Comparison of ENCODE assay signal across 40 cellular contexts in genomic region chr6:50708664-50709365, GRCh38. TPM values are rescaled to one million over a fixed set of nuclear protein-coding genes. Genes with fewer than 3 reads are reported as not detected.
"Had no signal": no experiment of that assay in that cellular context is flagged by ENCODE, and none has a peak within 500 bp of the region (broad histone marks: within the 10 kb centered on the region; RNA-seq: fewer than 3 reads in every experiment).

No MANE protein-coding gene starts in this region.

- H3K4me3 ChIP-seq: adrenal gland, body of pancreas, breast epithelium had no signal

- H3K36me3 ChIP-seq: adrenal gland, brain microvascular endothelial cell, breast epithelium had no signal

- H3K4me1 Mint-ChIP-seq: activated CD4-positive, alpha-beta T cell treated with anti-CD3 and anti-CD28 coated beads, Interleukin-2, amount 10 ng/mL, durations not matched to agents 24 days and 14 days; activated naive CD8-positive, alpha-beta T cell treated with anti-CD3 and anti-CD28 coated beads for 36 hours; activated T-helper 17 cell treated with anti-CD3 and anti-CD28 coated beads, Interleukin-2, amount 50 U/mL, for 72 hours had no signal

- H3K4me1 ChIP-seq: adrenal gland, body of pancreas, breast epithelium had no signal

- H3K36me3 Mint-ChIP-seq: activated CD4-positive, alpha-beta memory T cell treated with anti-CD3 and anti-CD28 coated beads for 36 hours; activated naive CD8-positive, alpha-beta T cell treated with anti-CD3 and anti-CD28 coated beads for 36 hours had no signal

- DNase-seq: activated CD4-positive, alpha-beta memory T cell treated with anti-CD3 and anti-CD28 coated beads for 36 hours; activated CD4-positive, alpha-beta T cell treated with anti-CD3 and anti-CD28 coated beads for 4 hours; activated CD4-positive, alpha-beta T cell treated with anti-CD3 and anti-CD28 coated beads, Interleukin-2, amount 10 ng/mL, durations not matched to agents 24 days and 14 days; activated CD4-positive, alpha-beta T cell treated with anti-CD3 and anti-CD28 coated beads, Interleukin-2, amount 50 U/mL, for 1 hour; activated CD4-positive, alpha-beta T cell treated with anti-CD3 and anti-CD28 coated beads, Interleukin-2, amount 50 U/mL, for 4 hours; activated CD4-positive, CD25-positive, alpha-beta regulatory T cell; activated CD8-positive, alpha-beta memory T cell treated with anti-CD3 and anti-CD28 coated beads, Interleukin-2, amount 50 U/mL, for 4 hours; activated CD8-positive, alpha-beta T cell treated with anti-CD3 and anti-CD28 coated beads for 36 hours; activated effector memory CD4-positive, alpha-beta T cell treated with anti-CD3 and anti-CD28 coated beads, Interleukin-2, amount 50 U/mL, for 16 hours; activated gamma-delta T cell treated with Interleukin-2 at 50 U/mL for 16 hours; activated naive CD4-positive, alpha-beta T cell; activated naive CD4-positive, alpha-beta T cell treated with anti-CD3 and anti-CD28 coated beads for 36 hours; activated naive CD4-positive, alpha-beta T cell treated with anti-CD3 and anti-CD28 coated beads, Interleukin-2, amount 50 U/mL, for 16 hours; activated naive CD8-positive, alpha-beta T cell treated with anti-CD3 and anti-CD28 coated beads for 36 hours; activated T-cell treated with anti-CD3 and anti-CD28 coated beads for 4 hours; activated T-cell treated with anti-CD3 and anti-CD28 coated beads, Interleukin-2, amount 50 U/mL, for 1 hour; activated T-cell treated with anti-CD3 and anti-CD28 coated beads, Interleukin-2, amount 50 U/mL, for 4 hours; activated T-cell treated with anti-CD3 and anti-CD28 coated beads, Interleukin-2, amount 50 U/mL, for 72 hours; adrenal gland; amniotic stem cell; aorta; body of pancreas; brain microvascular endothelial cell; central memory CD4-positive, alpha-beta T cell; T-helper 2 cell; T-helper 9 cell had no signal

- H3K9me3 ChIP-seq: adrenal gland, body of pancreas, breast epithelium had no signal

- ATAC-seq: activated CD4-positive, CD25-positive, alpha-beta regulatory T cell treated with anti-CD3 and anti-CD28 coated beads, Interleukin-2, amount 50 U/mL, for 24 hours; activated CD8-positive, alpha-beta T cell treated with anti-CD3 and anti-CD28 coated beads for 36 hours; activated naive CD4-positive, alpha-beta T cell treated with anti-CD3 and anti-CD28 coated beads, Interleukin-2, amount 50 U/mL, for 72 hours; activated T-cell treated with anti-CD3 and anti-CD28 coated beads, Interleukin-2, amount 50 U/mL, for 4 hours; activated T-cell treated with anti-CD3 and anti-CD28 coated beads, Interleukin-2, amount 50 U/mL, for 72 hours; activated T-helper 17 cell treated with anti-CD3 and anti-CD28 coated beads, Interleukin-2, amount 50 U/mL, for 72 hours; body of pancreas had no signal

- H3K9me3 Mint-ChIP-seq: activated CD4-positive, alpha-beta memory T cell treated with anti-CD3 and anti-CD28 coated beads for 36 hours; activated CD8-positive, alpha-beta T cell treated with anti-CD3 and anti-CD28 coated beads for 36 hours; T-helper 1 cell treated with Interleukin-12 subunit alpha and Interleukin-12 subunit beta and Interleukin-4 antibody, amounts not matched to agents 30 μg/mL and 1 μg/mL, for 36 hours; T-helper 2 cell treated with Interferon-gamma antibody and Interleukin-4, amounts not matched to agents 5 μg/mL and 100 μg/mL, for 36 hours had no signal

- H3K27me3 ChIP-seq: body of pancreas had no signal

- FAIRE-seq: astrocyte, colon, TTC549 had no signal

- H3K27ac ChIP-seq: adrenal gland, body of pancreas, brain microvascular endothelial cell, breast epithelium, VCaP had no signal

- H3K27ac Mint-ChIP-seq: activated CD4-positive, alpha-beta memory T cell treated with anti-CD3 and anti-CD28 coated beads for 36 hours; activated CD4-positive, alpha-beta T cell treated with anti-CD3 and anti-CD28 coated beads, Interleukin-2, amount 10 ng/mL, durations not matched to agents 24 days and 14 days; activated CD8-positive, alpha-beta T cell treated with anti-CD3 and anti-CD28 coated beads for 36 hours; activated naive CD4-positive, alpha-beta T cell treated with anti-CD3 and anti-CD28 coated beads for 36 hours; activated naive CD4-positive, alpha-beta T cell treated with anti-CD3 and anti-CD28 coated beads, Interleukin-2, amount 50 U/mL, for 72 hours; activated naive CD8-positive, alpha-beta T cell treated with anti-CD3 and anti-CD28 coated beads for 36 hours; activated T-cell treated with anti-CD3 and anti-CD28 coated beads, Interleukin-2, amount 50 U/mL, for 72 hours; activated T-helper 1 cell treated with anti-CD3 and anti-CD28 coated beads, Interleukin-12 subunit alpha, Interleukin-12 subunit beta, Interleukin-2, Interleukin-4 antibody, amounts not matched to agents 30 ng/mL and 10 ng/mL and 1 ng/mL, durations not matched to agents 14 hours and 24 hours and 36 hours; activated T-helper 17 cell treated with anti-CD3 and anti-CD28 coated beads, Interleukin-2, amount 50 U/mL, for 72 hours; T-helper 1 cell treated with Interleukin-12 subunit alpha and Interleukin-12 subunit beta and Interleukin-4 antibody, amounts not matched to agents 30 μg/mL and 1 μg/mL, for 36 hours; T-helper 2 cell treated with Interferon-gamma antibody and Interleukin-4, amounts not matched to agents 5 μg/mL and 100 μg/mL, for 36 hours had no signal

- H3K4me3 Mint-ChIP-seq: activated CD4-positive, alpha-beta memory T cell treated with anti-CD3 and anti-CD28 coated beads for 36 hours; activated CD4-positive, alpha-beta T cell treated with anti-CD3 and anti-CD28 coated beads, Interleukin-2, amount 10 ng/mL, durations not matched to agents 24 days and 14 days; activated CD8-positive, alpha-beta T cell treated with anti-CD3 and anti-CD28 coated beads for 36 hours; activated naive CD4-positive, alpha-beta T cell treated with anti-CD3 and anti-CD28 coated beads for 36 hours; activated naive CD8-positive, alpha-beta T cell treated with anti-CD3 and anti-CD28 coated beads for 36 hours; activated T-cell treated with anti-CD3 and anti-CD28 coated beads, Interleukin-2, amount 50 U/mL, for 4 hours; activated T-cell treated with anti-CD3 and anti-CD28 coated beads, Interleukin-2, amount 50 U/mL, for 72 hours; activated T-helper 1 cell treated with anti-CD3 and anti-CD28 coated beads, Interleukin-12 subunit alpha, Interleukin-12 subunit beta, Interleukin-2, Interleukin-4 antibody, amounts not matched to agents 30 ng/mL and 10 ng/mL and 1 ng/mL, durations not matched to agents 14 hours and 24 hours and 36 hours; activated T-helper 17 cell treated with anti-CD3 and anti-CD28 coated beads, Interleukin-2, amount 50 U/mL, for 72 hours; T-helper 1 cell treated with Interleukin-12 subunit alpha and Interleukin-12 subunit beta and Interleukin-4 antibody, amounts not matched to agents 30 μg/mL and 1 μg/mL, for 36 hours; T-helper 2 cell treated with Interferon-gamma antibody and Interleukin-4, amounts not matched to agents 5 μg/mL and 100 μg/mL, for 36 hours had no signal

RNA-seq across cellular contexts. Expression of gene TFAP2D, which starts 4.5 kb away (rescaled TPM):
- total RNA-seq: activated CD4-positive, alpha-beta memory T cell treated with anti-CD3 and anti-CD28 coated beads for 36 hours; activated CD4-positive, alpha-beta T cell treated with anti-CD3 and anti-CD28 coated beads, Interleukin-2, amount 10 ng/mL, durations not matched to agents 24 days and 14 days; activated CD8-positive, alpha-beta memory T cell treated with anti-CD3 and anti-CD28 coated beads for 36 hours; activated CD8-positive, alpha-beta T cell treated with anti-CD3 and anti-CD28 coated beads for 36 hours; activated naive CD4-positive, alpha-beta T cell treated with anti-CD3 and anti-CD28 coated beads for 36 hours; activated naive CD4-positive, alpha-beta T cell treated with anti-CD3 and anti-CD28 coated beads, Interleukin-2, amount 50 U/mL, for 72 hours; activated naive CD8-positive, alpha-beta T cell treated with anti-CD3 and anti-CD28 coated beads for 36 hours; activated T-cell treated with anti-CD3 and anti-CD28 coated beads, Interleukin-2, amount 50 U/mL, for 4 hours; activated T-cell treated with anti-CD3 and anti-CD28 coated beads, Interleukin-2, amount 50 U/mL, for 72 hours; activated T-helper 1 cell treated with anti-CD3 and anti-CD28 coated beads, Interleukin-12 subunit alpha, Interleukin-12 subunit beta, Interleukin-2, Interleukin-4 antibody, amounts not matched to agents 30 ng/mL and 10 ng/mL and 1 ng/mL, durations not matched to agents 14 hours and 24 hours and 36 hours; activated T-helper 17 cell treated with anti-CD3 and anti-CD28 coated beads, Interleukin-2, amount 50 U/mL, for 72 hours; adrenal gland; aorta; astrocyte; body of pancreas; breast epithelium; cardiac septum; cerebellum had no signal
- polyA plus RNA-seq: adrenal gland, aorta had no signal
